In genomic region chr17:63831505-63831904, GRCh38 we compare ENCODE assay signal across 1 cellular context.
TF ChIP-seq lines count a peak whose summit lies in the region.

No MANE protein-coding gene starts in this region.

TF ChIP-seq in K562, 482 proteins besides CTCF, POLR2A, EP300 and RAD21:
- TF ChIP-seq RBFOX2 (IDR thresholded peaks at IDR 0.05; ENCODE audit: low read depth, low read length) (peak; percentile 33; the same call in 1 of the 2 replicates), ARNT (IDR thresholded peaks at IDR 0.05) (no peak)
